In the genomic region with DNA sequence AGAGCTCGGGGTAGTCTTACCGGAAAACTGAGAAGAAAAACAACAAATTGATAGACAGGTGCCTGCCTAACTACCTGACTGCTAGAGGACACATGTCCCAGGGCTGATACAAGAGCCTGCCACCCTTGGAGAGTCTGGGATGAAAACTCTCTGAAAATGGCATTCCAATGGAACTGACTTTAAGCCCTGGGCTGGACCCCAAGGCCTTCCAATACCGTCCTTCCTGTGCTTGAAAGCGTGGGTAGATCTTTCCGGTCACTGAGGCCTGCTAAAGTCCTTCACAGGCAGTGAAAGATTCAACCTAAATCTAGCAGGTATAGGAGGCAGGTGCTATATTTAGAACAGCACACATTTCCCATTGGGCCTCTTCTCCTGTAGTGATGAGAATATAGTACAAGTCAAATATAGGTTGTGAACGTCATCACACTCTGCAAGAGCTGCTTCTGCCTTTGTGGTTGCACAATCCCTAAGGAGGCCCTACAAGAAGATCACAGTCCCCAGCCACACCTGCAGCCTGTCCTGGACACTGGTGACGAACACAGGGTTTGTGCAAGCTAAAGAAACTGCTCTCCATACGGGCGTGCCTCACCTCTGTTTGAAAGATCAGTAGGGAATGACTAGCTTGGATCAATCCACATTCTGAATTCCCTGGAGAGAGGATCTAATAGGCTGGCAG, we compare ENCODE assay signal across 8 cellular contexts. TPM values are rescaled to one million over a fixed set of nuclear protein-coding genes. Genes with fewer than 3 reads are reported as not detected.
A peak's percentile ranks its signal among the peaks of the same experiment; 100 is the strongest.
DNase-seq lines count a peak whose midpoint lies in the region; ATAC-seq, FAIRE-seq and TF ChIP-seq lines count a peak whose summit lies in the region.

No MANE protein-coding gene starts in this region.

- no peak; a peak in 1 of 5 replicates for TF ChIP-seq RAD21 in A549 (conservative IDR thresholded peaks at IDR 0.05 in 1 of 2, IDR thresholded peaks at IDR 0.05 in 1 of 2)

- no peak for FAIRE-seq in A549 (lab: Jason Lieb, UNC)

- peak overlapping the region; percentile 59 for H3K27ac Mint-ChIP-seq in memory B cell

- H3K4me3 Mint-ChIP-seq in memory B cell: peak overlapping the region; percentile 98

- peak overlapping the region; percentile 89 to 98 for H3K27ac ChIP-seq in A549
- H3K27ac ChIP-seq in adrenal gland: peak overlapping the region in 4 of 5 donors; percentile 32 to 89 (median 68)
- peak overlapping the region; percentile 39 to 45 for H3K27ac ChIP-seq in aorta (ENCODE audit: low read depth in 1 of 2, low read length in 2 of 2)

- peak; percentile 57 to 64 for ATAC-seq in A549
- no peak for ATAC-seq in memory B cell (ENCODE audit: low read depth)
- ATAC-seq in aorta (ENCODE audit: low FRiP score): no peak
- ATAC-seq in HG03432 (IDR thresholded peaks at IDR 0.05; ENCODE audit: unreplicated experiment): no peak

- peak overlapping the region; percentile 75 for H3K4me2 ChIP-seq in A549

- DNase-seq in A549 (ENCODE audit: low read depth in 1 of 2, low spot score in 1 of 2): peak; percentile 51 to 94
- DNase-seq in HuH-7 (ENCODE audit: low spot score): peak; percentile 20
- no peak for DNase-seq in adrenal gland
- no peak for DNase-seq in memory B cell (ENCODE audit: low spot score in 2 of 2)
- no peak for DNase-seq in aorta
- no peak for DNase-seq in DMS114 treated with DMSO at 0.1 percent for 48 hours (lab: John Stamatoyannopoulos, UW; ENCODE audit: unreplicated experiment)
- no peak for DNase-seq in COR-L47 (lab: John Stamatoyannopoulos, UW)

- H3K36me3 Mint-ChIP-seq in memory B cell: no peaks in the 10 kb centered on the region

- no peak for TF ChIP-seq POLR2A in A549 (IDR thresholded peaks at IDR 0.05; ENCODE audit: low read length)
- no peak for TF ChIP-seq POLR2A in adrenal gland (IDR thresholded peaks at IDR 0.05)

- CTCF ChIA-PET in A549 (lab: Yijun Ruan, JAX): interaction anchor here (0.9 to 2.3 kb wide), 5 partner anchors 12 to 36 kb away, joined by 3 to 11 read pairs (median 8); no protein-coding TSS in a partner anchor

- WGBS in A549 (ENCODE audit: missing lambda C conversion rate): 40% methylated on average over 9 of the region's 9 CpGs
- WGBS in adrenal gland, 4 donors: 90 to 97% (median 92%) methylated on average over 9 of the region's 9 CpGs
- WGBS in aorta, 2 donors: 88 to 90% methylated on average over 9 of the region's 9 CpGs

- H3K4me1 ChIP-seq in A549 (peaks cover 41% of the 10 kb centered on the region), adrenal gland (replicated peaks in 1 of 2) (peaks cover 15 to 19% of the 10 kb centered on the region in 2 donors), aorta (ENCODE audit: control insufficient read depth in 1 of 2, insufficient read depth in 2 of 2, low read length in 2 of 2) (no peaks in the 10 kb centered on the region)

- H3K36me3 ChIP-seq in adrenal gland (replicated peaks in 1 of 2) (no peaks in the 10 kb centered on the region), aorta (ENCODE audit: control insufficient read depth in 1 of 2, insufficient read depth in 2 of 2, low read length in 1 of 2) (no peaks in the 10 kb centered on the region)

- intact Hi-C loops in adrenal gland (cut with DNase I): no loop called here
- intact Hi-C loops in aorta (cut with DNase I): loop anchor here in 1 of 2 donors (5.0 kb wide), 1 partner anchor 106 kb away; no protein-coding TSS in a partner anchor

- peaks cover 28% of the 10 kb centered on the region for H3K4me1 Mint-ChIP-seq in memory B cell

- H3K27me3 ChIP-seq in adrenal gland (no peaks in the 10 kb centered on the region), aorta (ENCODE audit: control insufficient read depth in 1 of 2, insufficient read depth in 2 of 2, low read length in 1 of 2) (no peaks in the 10 kb centered on the region)

- peaks cover 6% of the 10 kb centered on the region for H3K9me3 Mint-ChIP-seq in memory B cell

- peak; percentile 79 to 86; a peak in 4 of 5 replicates for TF ChIP-seq EP300 in A549 (IDR thresholded peaks at IDR 0.05)

- H3K27me3 Mint-ChIP-seq in memory B cell: no peaks in the 10 kb centered on the region

- H3K4me3 ChIP-seq in A549 (peak overlapping the region; percentile 74), adrenal gland (peak overlapping the region in 1 of 4 donors; percentile 97), aorta (ENCODE audit: low read length in 2 of 2) (no peak overlapping the region)

- POLR2A ChIA-PET in A549 (lab: Yijun Ruan, JAX): interaction anchor here (0.6 to 1.8 kb wide), 11 partner anchors 12 to 927 kb away, joined by 3 to 9 read pairs (median 4); a partner anchor contains a TSS

- TF ChIP-seq CTCF in A549 (IDR thresholded peaks at IDR 0.05) (no peak), adrenal gland (IDR thresholded peaks at IDR 0.05) (no peak)

- H3K9me3 ChIP-seq in A549: no peaks in the 10 kb centered on the region; the same call in 1 of the 3 replicates
- H3K9me3 ChIP-seq in adrenal gland (replicated peaks in 1 of 3): no peaks in the 10 kb centered on the region
- no peaks in the 10 kb centered on the region for H3K9me3 ChIP-seq in aorta (ENCODE audit: control insufficient read depth, low read length)

TF ChIP-seq in A549, 52 proteins besides CTCF, POLR2A, EP300 and RAD21 (continues in another document):
- TF ChIP-seq, protein P1, sequence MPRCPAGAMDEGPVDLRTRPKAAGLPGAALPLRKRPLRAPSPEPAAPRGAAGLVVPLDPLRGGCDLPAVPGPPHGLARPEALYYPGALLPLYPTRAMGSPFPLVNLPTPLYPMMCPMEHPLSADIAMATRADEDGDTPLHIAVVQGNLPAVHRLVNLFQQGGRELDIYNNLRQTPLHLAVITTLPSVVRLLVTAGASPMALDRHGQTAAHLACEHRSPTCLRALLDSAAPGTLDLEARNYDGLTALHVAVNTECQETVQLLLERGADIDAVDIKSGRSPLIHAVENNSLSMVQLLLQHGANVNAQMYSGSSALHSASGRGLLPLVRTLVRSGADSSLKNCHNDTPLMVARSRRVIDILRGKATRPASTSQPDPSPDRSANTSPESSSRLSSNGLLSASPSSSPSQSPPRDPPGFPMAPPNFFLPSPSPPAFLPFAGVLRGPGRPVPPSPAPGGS (IDR thresholded peaks at IDR 0.05): no peak; the same call in 2 of the 3 replicates
- no peak for TF ChIP-seq POLR2AphosphoS2 (conservative IDR thresholded peaks at IDR 0.05; ENCODE audit: low read length)
- no peak; the same call in 1 of the 2 replicates for TF ChIP-seq HOXB5 (CRISPR knock-in tag; IDR thresholded peaks at IDR 0.05)
- TF ChIP-seq FOXS1 (CRISPR knock-in tag; IDR thresholded peaks at IDR 0.05): no peak
- peak; percentile 94 to 96 for TF ChIP-seq CEBPB (IDR thresholded peaks at IDR 0.05)
- TF ChIP-seq ZNF302 (CRISPR knock-in tag; IDR thresholded peaks at IDR 0.05): no peak
- no peak for TF ChIP-seq SREBF2 (IDR thresholded peaks at IDR 0.05)
- TF ChIP-seq NPAS2 (CRISPR knock-in tag; IDR thresholded peaks at IDR 0.05; ENCODE audit: borderline replicate concordance): 0 out of 2 replicates have a peak, but pooled peaks have one; percentile 18

RNA-seq across cellular contexts. Expression of a gene that starts 0.8 kb away (rescaled TPM):
- polyA plus RNA-seq in A549 (2011; rRNA removed): 12.5 and 15.2 TPM in 2 replicates
- 4.0 and 6.5 TPM in 2 replicates for polyA plus RNA-seq in A549 (2012; cell fraction: cytosol; rRNA removed)
- polyA plus RNA-seq in A549 (2012; cell fraction: nucleus; rRNA removed): 6.5 and 7.5 TPM in 2 replicates
- 8.8 to 12.6 TPM (median 10.2 TPM) in 3 replicates for polyA plus RNA-seq in A549 (2017; fragmentation: RNase III; extraction: RNeasy Plus Mini Kit Qiagen cat#74134 plus additional on column Dnase treatment)
- polyA minus RNA-seq in A549 (2011; rRNA and poly(A)+ RNA removed): 33.7 and 40.7 TPM in 2 replicates
- total RNA-seq in adrenal gland: 1 to 10 TPM in 7 of 8 donors, under 1 TPM in 1; 0.30 to 7.3 (median 4.1) TPM
- 1 to 10 TPM; 1.0 to 3.0 (median 1.0) TPM for polyA plus RNA-seq in adrenal gland
- 10 to 100 TPM in 1 of 2 donors, 1 to 10 TPM in 1; 9.9 to 13.3 TPM for total RNA-seq in aorta
- 1 to 10 TPM; 2.6 to 3.1 TPM for polyA plus RNA-seq in aorta

RNA-seq across cellular contexts. Expression of a gene that starts 0.8 kb away (rescaled TPM):
- polyA plus RNA-seq in A549 (2011; rRNA removed) (119 and 144 TPM in 2 replicates), A549 (2017; fragmentation: RNase III; extraction: RNeasy Plus Mini Kit Qiagen cat#74134 plus additional on column Dnase treatment) (41.0 to 52.4 TPM (median 41.6 TPM) in 3 replicates), adrenal gland (1 to 10 TPM; 4.1 to 9.5 (median 6.8) TPM), aorta (10 to 100 TPM in 1 of 2 donors, 1 to 10 TPM in 1; 5.3 to 18.2 TPM)
- 26.3 and 36.6 TPM in 2 replicates for polyA plus RNA-seq in A549 (2012; cell fraction: cytosol; rRNA removed)
- 14.0 TPM in 2 replicates for polyA plus RNA-seq in A549 (2012; cell fraction: nucleus; rRNA removed)
- 35.1 and 38.8 TPM in 2 replicates for polyA minus RNA-seq in A549 (2011; rRNA and poly(A)+ RNA removed)
- total RNA-seq in adrenal gland (10 to 100 TPM in 4 of 8 donors, 1 to 10 TPM in 4; 5.9 to 17.3 (median 11.5) TPM), aorta (1 to 10 TPM; 5.8 to 6.5 TPM)

RNA-seq across cellular contexts. Expression of a gene that starts 11.1 kb away (rescaled TPM):
- polyA plus RNA-seq in A549 (2011; rRNA removed) (not detected in 2 replicates), A549 (2017; fragmentation: RNase III; extraction: RNeasy Plus Mini Kit Qiagen cat#74134 plus additional on column Dnase treatment) (0.03 TPM in 1 of 3 replicates, not detected in the others), adrenal gland (under 1 TPM in 1 of 3 donors, not detected in 2; 0.24 TPM), aorta (not detected)
- polyA plus RNA-seq in A549 (2012; cell fraction: cytosol; rRNA removed): not detected in 2 replicates
- polyA plus RNA-seq in A549 (2012; cell fraction: nucleus; rRNA removed): not detected in 2 replicates
- 0.37 TPM in 1 of 2 replicates, not detected in the other for polyA minus RNA-seq in A549 (2011; rRNA and poly(A)+ RNA removed)
- total RNA-seq in adrenal gland (under 1 TPM in 2 of 8 donors, not detected in 6; 0.11 to 0.13 TPM), aorta (not detected)

Comparison
In these comparisons a context has a peak if more than half of its experiments do, and no peak if none do; other contexts are left out.
1. ATAC-seq: peak in A549 (2 of 2); none in memory B cell (single experiment), aorta (single experiment) and HG03432 (single experiment).
2. DNase-seq: peak in A549 (2 of 2) and HuH-7 (single experiment); none in adrenal gland (0 of 7), memory B cell (0 of 2), aorta (0 of 2), DMS114 treated with DMSO at 0.1 percent for 48 hours (single experiment) and COR-L47 (single experiment).
3. H3K27ac ChIP-seq: peak in every context shown above with its lines; median percentile 94 in A549; 68 in adrenal gland; 42 in aorta.